In genomic region chr1:109793089-109793485, GRCh38 we compare ENCODE assay signal across 9 cellular contexts. TPM values are rescaled to one million over a fixed set of nuclear protein-coding genes. Genes with fewer than 3 reads are reported as not detected.
DNase-seq lines count a peak whose midpoint lies in the region; ATAC-seq and TF ChIP-seq lines count a peak whose summit lies in the region.
"Had no signal": no experiment of that assay in that cellular context is flagged by ENCODE, and none has a peak within 500 bp of the region (broad histone marks: within the 10 kb centered on the region; RNA-seq: fewer than 3 reads in every experiment).

No MANE protein-coding gene starts in this region.

- intact Hi-C loops in activated CD4-positive, alpha-beta T cell treated with anti-CD3 and anti-CD28 coated beads, Interleukin-2, amount 10 ng/mL, durations not matched to agents 24 days and 14 days (cut with micrococcal nuclease): loop anchor here (5.0 kb wide), 1 partner anchor 34 kb away; no protein-coding TSS in a partner anchor
- intact Hi-C loops in body of pancreas (cut with DNase I): no loop called here

- H3K18ac ChIP-seq in mesendoderm (ENCODE audit: low read length): peak overlapping the region; percentile 86

- no peaks in the 10 kb centered on the region for H3K79me2 ChIP-seq in mesendoderm (ENCODE audit: control insufficient read depth, insufficient read depth, low read length)

- no peak overlapping the region for H4K8ac ChIP-seq in mesendoderm (ENCODE audit: low read depth, low read length)

- peak overlapping the region; percentile 78 for H3K27ac Mint-ChIP-seq in activated CD4-positive, alpha-beta T cell treated with anti-CD3 and anti-CD28 coated beads, Interleukin-2, amount 10 ng/mL, durations not matched to agents 24 days and 14 days
- H3K27ac Mint-ChIP-seq in activated naive CD8-positive, alpha-beta T cell treated with anti-CD3 and anti-CD28 coated beads for 36 hours: peak overlapping the region; percentile 8

- TF ChIP-seq POLR2A in suprapubic skin (IDR thresholded peaks at IDR 0.05) (no peak), body of pancreas (IDR thresholded peaks at IDR 0.05) (no peak)

- H4K5ac ChIP-seq in mesendoderm (ENCODE audit: low read length): no peak overlapping the region

- H3K9me3 Mint-ChIP-seq in activated CD4-positive, alpha-beta T cell treated with anti-CD3 and anti-CD28 coated beads, Interleukin-2, amount 10 ng/mL, durations not matched to agents 24 days and 14 days: no peaks in the 10 kb centered on the region
- H3K9me3 Mint-ChIP-seq in activated naive CD8-positive, alpha-beta T cell treated with anti-CD3 and anti-CD28 coated beads for 36 hours: no peaks in the 10 kb centered on the region

- H3K27ac ChIP-seq in mesendoderm (ENCODE audit: low read depth, low read length): no peak overlapping the region
- H3K27ac ChIP-seq in suprapubic skin: no peak overlapping the region
- H3K27ac ChIP-seq in body of pancreas: peak overlapping the region in 1 of 4 donors; percentile 14

- peak overlapping the region; percentile 95 for H3K4ac ChIP-seq in mesendoderm (ENCODE audit: low read depth, low read length)

- no peaks in the 10 kb centered on the region for H3K9me3 ChIP-seq in suprapubic skin
- no peaks in the 10 kb centered on the region for H3K9me3 ChIP-seq in body of pancreas

- H3K4me3 ChIP-seq in mesendoderm (ENCODE audit: low read length): no peak overlapping the region
- no peak overlapping the region for H3K4me3 ChIP-seq in suprapubic skin
- no peak overlapping the region for H3K4me3 ChIP-seq in body of pancreas

- H2BK5ac ChIP-seq in mesendoderm (ENCODE audit: low read length): peak overlapping the region; percentile 52

- TF ChIP-seq CTCF in suprapubic skin (IDR thresholded peaks at IDR 0.05): no peak
- no peak for TF ChIP-seq CTCF in body of pancreas (IDR thresholded peaks at IDR 0.05)

- H3K4me1 ChIP-seq in mesendoderm (ENCODE audit: control insufficient read depth, low read depth, low read length) (peaks cover 20% of the 10 kb centered on the region), suprapubic skin (peaks cover 51% of the 10 kb centered on the region), body of pancreas (peaks cover 30% of the 10 kb centered on the region)

- WGBS in mesendoderm (ENCODE audit: extremely low coverage, insufficient coverage, low lambda C conversion rate): no CpG with 5 or more reads among the region's 5 CpGs
- 61% methylated on average over 4 of the region's 5 CpGs for WGBS in suprapubic skin
- WGBS in body of pancreas, 2 donors: 62 to 69% methylated on average over 5 of the region's 5 CpGs

- H3K36me3 Mint-ChIP-seq in activated CD4-positive, alpha-beta T cell treated with anti-CD3 and anti-CD28 coated beads, Interleukin-2, amount 10 ng/mL, durations not matched to agents 24 days and 14 days (ENCODE audit: low read depth): no peaks in the 10 kb centered on the region
- H3K36me3 Mint-ChIP-seq in activated naive CD8-positive, alpha-beta T cell treated with anti-CD3 and anti-CD28 coated beads for 36 hours: no peaks in the 10 kb centered on the region

- peaks cover 68% of the 10 kb centered on the region for H3K4me1 Mint-ChIP-seq in activated CD4-positive, alpha-beta T cell treated with anti-CD3 and anti-CD28 coated beads, Interleukin-2, amount 10 ng/mL, durations not matched to agents 24 days and 14 days
- H3K4me1 Mint-ChIP-seq in activated naive CD8-positive, alpha-beta T cell treated with anti-CD3 and anti-CD28 coated beads for 36 hours: peaks cover 70% of the 10 kb centered on the region

- no peak overlapping the region for H3K9ac ChIP-seq in mesendoderm (ENCODE audit: low read length)

- no peaks in the 10 kb centered on the region for H3K79me1 ChIP-seq in mesendoderm (ENCODE audit: low read length)

- no peak for TF ChIP-seq EP300 in suprapubic skin (IDR thresholded peaks at IDR 0.05)

- H2AK5ac ChIP-seq in mesendoderm (ENCODE audit: low read length): peak overlapping the region; percentile 24

- ATAC-seq in body of pancreas: no peak

- H3K27me3 Mint-ChIP-seq in activated CD4-positive, alpha-beta T cell treated with anti-CD3 and anti-CD28 coated beads, Interleukin-2, amount 10 ng/mL, durations not matched to agents 24 days and 14 days: no peaks in the 10 kb centered on the region
- no peaks in the 10 kb centered on the region for H3K27me3 Mint-ChIP-seq in activated naive CD8-positive, alpha-beta T cell treated with anti-CD3 and anti-CD28 coated beads for 36 hours

- H3K23ac ChIP-seq in mesendoderm (ENCODE audit: low read length): no peak overlapping the region

- H3K36me3 ChIP-seq in mesendoderm (ENCODE audit: control insufficient read depth, insufficient read depth, low read length): no peaks in the 10 kb centered on the region
- H3K36me3 ChIP-seq in suprapubic skin: no peaks in the 10 kb centered on the region
- no peaks in the 10 kb centered on the region for H3K36me3 ChIP-seq in body of pancreas (replicated peaks in 1 of 2; ENCODE audit: insufficient read depth in 1 of 2, low read depth in 2 of 2)

- H2BK120ac ChIP-seq in mesendoderm (ENCODE audit: low read depth, low read length): no peak overlapping the region

- H3K4me3 Mint-ChIP-seq in activated CD4-positive, alpha-beta T cell treated with anti-CD3 and anti-CD28 coated beads, Interleukin-2, amount 10 ng/mL, durations not matched to agents 24 days and 14 days: no peak overlapping the region
- peak overlapping the region; percentile 1 for H3K4me3 Mint-ChIP-seq in activated naive CD8-positive, alpha-beta T cell treated with anti-CD3 and anti-CD28 coated beads for 36 hours

- no peak overlapping the region for H3K4me2 ChIP-seq in mesendoderm (ENCODE audit: low read length)

- H2BK15ac ChIP-seq in mesendoderm (replicated peaks; ENCODE audit: low read depth): no peak overlapping the region

- DNase-seq in activated CD4-positive, alpha-beta T cell treated with anti-CD3 and anti-CD28 coated beads, Interleukin-2, amount 10 ng/mL, durations not matched to agents 24 days and 14 days: no peak
- no peak for DNase-seq in activated CD4-positive, alpha-beta T cell treated with anti-CD3 and anti-CD28 coated beads, Interleukin-2, amount 50 U/mL, for 1 hour
- DNase-seq in activated naive CD8-positive, alpha-beta T cell treated with anti-CD3 and anti-CD28 coated beads for 36 hours: no peak
- DNase-seq in mesendoderm (no peak), suprapubic skin (ENCODE audit: low spot score in 2 of 2) (peak; percentile 49 to 65), hippocampal formation (lab: John Stamatoyannopoulos, UW) (no peak), body of pancreas (no peak), MV-4-11 (lab: John Stamatoyannopoulos, UW) (no peak)

- peak overlapping the region; percentile 56 for H3K56ac ChIP-seq in mesendoderm (ENCODE audit: low read length)

- H3K27me3 ChIP-seq in mesendoderm (ENCODE audit: insufficient read depth, low read length, poor library complexity): no peaks in the 10 kb centered on the region
- no peaks in the 10 kb centered on the region for H3K27me3 ChIP-seq in suprapubic skin
- no peaks in the 10 kb centered on the region for H3K27me3 ChIP-seq in body of pancreas

RNA-seq across cellular contexts. Expression of gene EPS8L3, which starts 29.4 kb away (rescaled TPM):
- not detected in 2 replicates for total RNA-seq in activated CD4-positive, alpha-beta T cell treated with anti-CD3 and anti-CD28 coated beads, Interleukin-2, amount 10 ng/mL, durations not matched to agents 24 days and 14 days
- total RNA-seq in activated naive CD8-positive, alpha-beta T cell treated with anti-CD3 and anti-CD28 coated beads for 36 hours: not detected
- polyA plus RNA-seq in mesendoderm (2013, experiment 1 of 2): not detected
- polyA plus RNA-seq in mesendoderm (2013, experiment 2 of 2): not detected
- total RNA-seq in suprapubic skin (not detected), body of pancreas (1 to 10 TPM in 1 of 2 donors, not detected in 1; 4.2 TPM)
- total RNA-seq: temporal lobe had no signal

RNA-seq across cellular contexts. Expression of gene GSTM3, which starts 52.2 kb away (rescaled TPM):
- total RNA-seq in activated CD4-positive, alpha-beta T cell treated with anti-CD3 and anti-CD28 coated beads, Interleukin-2, amount 10 ng/mL, durations not matched to agents 24 days and 14 days: 12.4 and 13.0 TPM in 2 replicates
- total RNA-seq in activated naive CD8-positive, alpha-beta T cell treated with anti-CD3 and anti-CD28 coated beads for 36 hours: 10 to 100 TPM; 21.4 to 25.4 TPM
- 6.4 TPM for polyA plus RNA-seq in mesendoderm (2013, experiment 1 of 2)
- polyA plus RNA-seq in mesendoderm (2013, experiment 2 of 2): 6.1 TPM
- total RNA-seq in suprapubic skin: 100 to 1,000 TPM in 2 of 4 donors, 10 to 100 TPM in 2; 65.9 to 288 (median 114) TPM
- 10 to 100 TPM; 68.5 to 73.8 TPM for total RNA-seq in body of pancreas

Comparison
In these comparisons a context has a peak if more than half of its experiments do, and no peak if none do; other contexts are left out.
1. DNase-seq: peak in suprapubic skin (2 of 2); none in activated CD4-positive, alpha-beta T cell treated with anti-CD3 and anti-CD28 coated beads, Interleukin-2, amount 10 ng/mL, durations not matched to agents 24 days and 14 days (single experiment), activated CD4-positive, alpha-beta T cell treated with anti-CD3 and anti-CD28 coated beads, Interleukin-2, amount 50 U/mL, for 1 hour (single experiment), activated naive CD8-positive, alpha-beta T cell treated with anti-CD3 and anti-CD28 coated beads for 36 hours (single experiment), mesendoderm (single experiment), hippocampal formation (0 of 2), body of pancreas (0 of 4) and MV-4-11 (single experiment).